Comparison of ENCODE assay signal across 22 cellular contexts in the genomic region with DNA sequence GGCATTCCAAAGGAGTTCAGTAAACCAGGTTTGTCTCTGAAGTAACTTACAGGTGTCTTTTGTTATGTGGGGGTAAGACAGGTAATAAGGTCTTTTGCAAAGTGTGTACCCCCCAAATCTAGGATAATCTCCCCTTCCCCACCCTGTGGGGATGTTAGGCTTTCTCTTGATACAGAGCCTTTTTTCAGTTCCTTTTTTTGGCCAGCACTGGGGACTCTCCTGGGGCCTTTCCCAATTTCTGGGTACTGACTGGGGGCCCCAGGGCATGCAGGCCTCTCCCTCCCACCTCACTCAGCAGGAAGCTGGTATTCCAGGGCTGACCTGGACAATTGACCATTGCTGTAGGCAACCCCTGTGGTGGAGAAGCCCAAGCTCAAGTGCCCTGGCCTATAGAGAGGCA.
"Had no signal": no experiment of that assay in that cellular context is flagged by ENCODE, and none has a peak within 500 bp of the region (broad histone marks: within the 10 kb centered on the region; RNA-seq: fewer than 3 reads in every experiment).

No MANE protein-coding gene starts in this region.

- H3K9me3 ChIP-seq: esophagus squamous epithelium, gastrocnemius medialis, heart right ventricle, left lung, lower lobe of right lung, mucosa of descending colon had no signal

- H3K4me3 ChIP-seq: coronary artery, esophagus squamous epithelium, gastrocnemius medialis, heart right ventricle, left lung, lower lobe of right lung, mucosa of descending colon had no signal

- DNase-seq: effector memory CD4-positive, alpha-beta T cell; esophagus squamous epithelium; foreskin fibroblast; foreskin melanocyte; gastrocnemius medialis; glutamatergic neuron; head of caudate nucleus; heart right ventricle; hippocampal formation; left cardiac atrium; left lung; left ventricle myocardium superior; lower lobe of right lung; mesenchymal stem cell; mucosa of descending colon; naive B cell; naive thymus-derived CD8-positive, alpha-beta T cell had no signal

- H3K4me1 ChIP-seq: esophagus squamous epithelium, gastrocnemius medialis, heart right ventricle, left lung, lower lobe of right lung had no signal

- H3K27ac ChIP-seq: coronary artery, esophagus squamous epithelium, gastrocnemius medialis, heart right ventricle, left lung, lower lobe of right lung had no signal

- H3K27me3 ChIP-seq: gastrocnemius medialis had no signal

- FAIRE-seq: colon, endothelial cell of umbilical vein, islet of Langerhans, keratinocyte had no signal

- H3K36me3 ChIP-seq: esophagus squamous epithelium, gastrocnemius medialis, heart right ventricle, left lung, lower lobe of right lung had no signal

- ATAC-seq: gastrocnemius medialis; heart right ventricle; left cardiac atrium; left lung; left ventricle myocardium superior; lower lobe of right lung; mucosa of descending colon; naive thymus-derived CD8-positive, alpha-beta T cell had no signal
